32 cellular contexts compared by ENCODE assay signal in the genomic region with DNA sequence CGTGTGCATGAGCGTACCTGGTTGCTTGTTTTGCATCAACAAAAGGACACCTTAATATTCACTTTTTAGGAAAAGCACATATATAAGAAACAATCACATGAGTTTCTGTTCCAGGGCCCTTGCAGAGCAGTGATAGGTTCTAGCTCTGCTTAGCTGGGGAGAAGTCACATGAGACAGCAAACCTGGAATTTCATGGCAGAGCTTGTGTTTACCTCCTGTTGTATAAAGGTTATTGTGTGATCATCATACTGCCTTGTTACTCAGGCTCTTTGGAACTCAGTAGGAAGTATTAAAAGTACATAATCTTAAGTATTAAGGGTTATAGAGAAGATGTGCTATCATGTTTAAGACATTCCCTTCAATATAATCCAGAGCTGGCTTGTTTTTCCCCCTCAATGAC.
"Had no signal": no experiment of that assay in that cellular context is flagged by ENCODE, and none has a peak within 500 bp of the region (broad histone marks: within the 10 kb centered on the region; RNA-seq: fewer than 3 reads in every experiment).

No MANE protein-coding gene starts in this region.

- H3K27ac ChIP-seq: RWPE1, WERI-Rb-1 had no signal

- H3K4me1 Mint-ChIP-seq: activated CD4-positive, alpha-beta memory T cell treated with anti-CD3 and anti-CD28 coated beads, Interleukin-2, amount 10 ng/mL, durations not matched to agents 7 days and 5 days; activated CD8-positive, alpha-beta memory T cell treated with anti-CD3 and anti-CD28 coated beads, Interleukin-2, amount 10 ng/mL, durations not matched to agents 7 days and 5 days; activated naive CD4-positive, alpha-beta T cell treated with anti-CD3 and anti-CD28 coated beads, Interleukin-2, amount 50 U/mL, for 24 hours; activated T-helper 17 cell treated with anti-CD3 and anti-CD28 coated beads, Interleukin-2, amount 50 U/mL, for 72 hours; T-cell had no signal

- DNase-seq: activated CD4-positive, alpha-beta memory T cell treated with anti-CD3 and anti-CD28 coated beads, Interleukin-2, amount 10 ng/mL, durations not matched to agents 7 days and 5 days; activated CD4-positive, alpha-beta T cell treated with anti-CD3 and anti-CD28 coated beads for 1 hour; activated CD4-positive, alpha-beta T cell treated with anti-CD3 and anti-CD28 coated beads for 48 hours; activated CD4-positive, CD25-positive, alpha-beta regulatory T cell; activated CD8-positive, alpha-beta memory T cell treated with anti-CD3 and anti-CD28 coated beads for 24 hours; activated CD8-positive, alpha-beta memory T cell treated with anti-CD3 and anti-CD28 coated beads, Interleukin-2, amount 10 ng/mL, durations not matched to agents 7 days and 5 days; activated CD8-positive, alpha-beta memory T cell treated with anti-CD3 and anti-CD28 coated beads, Interleukin-2, amount 50 U/mL, for 48 hours; activated effector memory CD4-positive, alpha-beta T cell treated with anti-CD3 and anti-CD28 coated beads, Interleukin-2, amount 50 U/mL, for 16 hours; activated naive CD4-positive, alpha-beta T cell treated with Interleukin-2 at 50 U/mL for 16 hours; activated naive CD8-positive, alpha-beta T cell treated with anti-CD3 and anti-CD28 coated beads, Interleukin-2, amount 10 ng/mL, durations not matched to agents 7 days and 5 days; activated T-cell treated with anti-CD3 and anti-CD28 coated beads, Interleukin-2, amount 50 U/mL, for 72 hours; anterior cingulate cortex; caudate nucleus; NCI-H1105; NCI-H1417 treated with DMSO at 0.1 percent for 48 hours; NCI-H187 treated with DMSO at 0.1 percent for 48 hours; NCI-H2081; NCI-H345; NCI-H524 treated with DMSO at 0.1 percent for 48 hours; PC-3; SIG-M5; T-cell; T-helper 2 cell; T-helper 9 cell; WERI-Rb-1 had no signal

- H3K4me3 ChIP-seq: K562 had no signal

- H3K27ac Mint-ChIP-seq: activated CD4-positive, alpha-beta memory T cell treated with anti-CD3 and anti-CD28 coated beads, Interleukin-2, amount 10 ng/mL, durations not matched to agents 7 days and 5 days; activated CD8-positive, alpha-beta memory T cell treated with anti-CD3 and anti-CD28 coated beads, Interleukin-2, amount 10 ng/mL, durations not matched to agents 7 days and 5 days; activated naive CD4-positive, alpha-beta T cell treated with anti-CD3 and anti-CD28 coated beads, Interleukin-2, amount 50 U/mL, for 24 hours; activated naive CD8-positive, alpha-beta T cell treated with anti-CD3 and anti-CD28 coated beads, Interleukin-2, amount 10 ng/mL, durations not matched to agents 7 days and 5 days; activated T-cell treated with anti-CD3 and anti-CD28 coated beads, Interleukin-2, amount 50 U/mL, for 72 hours; activated T-helper 17 cell treated with anti-CD3 and anti-CD28 coated beads, Interleukin-2, amount 50 U/mL, for 72 hours; brain; T-cell had no signal

- H3K9me3 Mint-ChIP-seq: activated CD4-positive, alpha-beta memory T cell treated with anti-CD3 and anti-CD28 coated beads, Interleukin-2, amount 10 ng/mL, durations not matched to agents 7 days and 5 days; activated naive CD4-positive, alpha-beta T cell treated with anti-CD3 and anti-CD28 coated beads, Interleukin-2, amount 50 U/mL, for 24 hours; activated naive CD8-positive, alpha-beta T cell treated with anti-CD3 and anti-CD28 coated beads, Interleukin-2, amount 10 ng/mL, durations not matched to agents 7 days and 5 days; activated T-cell treated with anti-CD3 and anti-CD28 coated beads, Interleukin-2, amount 50 U/mL, for 72 hours; activated T-helper 17 cell treated with anti-CD3 and anti-CD28 coated beads, Interleukin-2, amount 50 U/mL, for 72 hours had no signal

- H3K36me3 Mint-ChIP-seq: activated CD8-positive, alpha-beta memory T cell treated with anti-CD3 and anti-CD28 coated beads, Interleukin-2, amount 10 ng/mL, durations not matched to agents 7 days and 5 days; activated naive CD4-positive, alpha-beta T cell treated with anti-CD3 and anti-CD28 coated beads, Interleukin-2, amount 50 U/mL, for 24 hours; activated naive CD8-positive, alpha-beta T cell treated with anti-CD3 and anti-CD28 coated beads, Interleukin-2, amount 10 ng/mL, durations not matched to agents 7 days and 5 days; brain; T-cell had no signal

- H3K4me3 Mint-ChIP-seq: activated CD4-positive, alpha-beta memory T cell treated with anti-CD3 and anti-CD28 coated beads, Interleukin-2, amount 10 ng/mL, durations not matched to agents 7 days and 5 days; activated CD8-positive, alpha-beta memory T cell treated with anti-CD3 and anti-CD28 coated beads, Interleukin-2, amount 10 ng/mL, durations not matched to agents 7 days and 5 days; activated naive CD4-positive, alpha-beta T cell treated with anti-CD3 and anti-CD28 coated beads, Interleukin-2, amount 50 U/mL, for 24 hours; activated naive CD8-positive, alpha-beta T cell treated with anti-CD3 and anti-CD28 coated beads, Interleukin-2, amount 10 ng/mL, durations not matched to agents 7 days and 5 days; activated T-cell treated with anti-CD3 and anti-CD28 coated beads, Interleukin-2, amount 50 U/mL, for 72 hours; activated T-helper 17 cell treated with anti-CD3 and anti-CD28 coated beads, Interleukin-2, amount 50 U/mL, for 72 hours; brain; T-cell had no signal

- ATAC-seq: activated CD8-positive, alpha-beta memory T cell treated with anti-CD3 and anti-CD28 coated beads, Interleukin-2, amount 10 ng/mL, durations not matched to agents 7 days and 5 days; activated T-cell treated with anti-CD3 and anti-CD28 coated beads, Interleukin-2, amount 50 U/mL, for 72 hours; activated T-helper 17 cell treated with anti-CD3 and anti-CD28 coated beads, Interleukin-2, amount 50 U/mL, for 72 hours; K562; PC-3; Right ventricle myocardium inferior; SK-N-SH treated with all-trans-retinoic acid at 6 μM for 48 hours; T-cell had no signal

- H3K36me3 ChIP-seq: WERI-Rb-1 had no signal
